Comparison of ENCODE assay signal across 16 cellular contexts in genomic region chr3:64176461-64176996, GRCh38. TPM values are rescaled to one million over a fixed set of nuclear protein-coding genes. Genes with fewer than 3 reads are reported as not detected.
A peak's percentile ranks its signal among the peaks of the same experiment; 100 is the strongest.
DNase-seq lines count a peak whose midpoint lies in the region; ATAC-seq lines count a peak whose summit lies in the region.
"Had no signal": no experiment of that assay in that cellular context is flagged by ENCODE, and none has a peak within 500 bp of the region (broad histone marks: within the 10 kb centered on the region; RNA-seq: fewer than 3 reads in every experiment).

No MANE protein-coding gene starts in this region.

- H2BK12ac ChIP-seq in mesenchymal stem cell (ENCODE audit: low read length in 2 of 2) = no peak overlapping the region

- H2AFZ ChIP-seq in mesenchymal stem cell (ENCODE audit: low read depth, low read length) = no peak overlapping the region
- H2AFZ ChIP-seq: neural progenitor cell had no signal

- H3K4me2 ChIP-seq in mesenchymal stem cell (ENCODE audit: low read length, poor library complexity, severe bottlenecking) = no peak overlapping the region
- H3K4me2 ChIP-seq: BLaER1, neural progenitor cell had no signal

- H3K4me3 ChIP-seq in mesenchymal stem cell (ENCODE audit: insufficient read depth in 1 of 2, low read depth in 1 of 2, low read length in 2 of 2) = no peak overlapping the region
- H3K4me3 ChIP-seq: BLaER1, neural progenitor cell had no signal

- no peak overlapping the region for H2AK5ac ChIP-seq in mesenchymal stem cell (ENCODE audit: low read length, severe bottlenecking)

- H3K27ac ChIP-seq in mesenchymal stem cell (ENCODE audit: low read length, poor library complexity, severe bottlenecking) = peak overlapping the region; percentile 21
- H3K27ac ChIP-seq: BLaER1, neural progenitor cell had no signal

- no peaks in the 10 kb centered on the region for H3K9me3 ChIP-seq in mesenchymal stem cell (ENCODE audit: control insufficient read depth, low read length)

- H3K79me1 ChIP-seq in mesenchymal stem cell (replicated peaks; ENCODE audit: low read length, poor library complexity, severe bottlenecking) = peaks cover 10% of the 10 kb centered on the region

- no peaks in the 10 kb centered on the region for H3K36me3 Mint-ChIP-seq in activated T-helper 17 cell treated with anti-CD3 and anti-CD28 coated beads, Interleukin-2, amount 50 U/mL, for 72 hours (ENCODE audit: low read depth)
- H3K36me3 Mint-ChIP-seq: neural progenitor cell had no signal

- H4K8ac ChIP-seq in mesenchymal stem cell (ENCODE audit: low read length) = no peak overlapping the region

- no peak overlapping the region for H3K9ac ChIP-seq in mesenchymal stem cell (ENCODE audit: low read length)
- H3K9ac ChIP-seq: BLaER1, neural progenitor cell had no signal

- H3K14ac ChIP-seq in mesenchymal stem cell (ENCODE audit: low read length in 2 of 2) = no peak overlapping the region

- peak; percentile 87 for ATAC-seq in GM18868 (IDR thresholded peaks at IDR 0.05; ENCODE audit: unreplicated experiment)
- ATAC-seq in HG03103 (IDR thresholded peaks at IDR 0.05; ENCODE audit: low read depth, unreplicated experiment) = peak; percentile 84
- peak; percentile 76 for ATAC-seq in activated T-helper 17 cell treated with anti-CD3 and anti-CD28 coated beads, Interleukin-2, amount 50 U/mL, for 72 hours (replicated peaks)
- no peak for ATAC-seq in GM21737 (IDR thresholded peaks at IDR 0.05; ENCODE audit: unreplicated experiment)

- no peak overlapping the region for H3K4ac ChIP-seq in mesenchymal stem cell (ENCODE audit: low read depth in 1 of 2, low read length in 2 of 2)

- peaks cover 20% of the 10 kb centered on the region for H3K27me3 Mint-ChIP-seq in activated T-helper 17 cell treated with anti-CD3 and anti-CD28 coated beads, Interleukin-2, amount 50 U/mL, for 72 hours

- H3K9me3 Mint-ChIP-seq in activated T-helper 17 cell treated with anti-CD3 and anti-CD28 coated beads, Interleukin-2, amount 50 U/mL, for 72 hours = no peaks in the 10 kb centered on the region

- H2BK5ac ChIP-seq in mesenchymal stem cell (ENCODE audit: low read depth, low read length, poor library complexity, severe bottlenecking) = no peak overlapping the region

- no peak overlapping the region for H4K91ac ChIP-seq in mesenchymal stem cell (ENCODE audit: low read length)

- no peak overlapping the region for H3K23ac ChIP-seq in mesenchymal stem cell (ENCODE audit: low read length in 2 of 2)

- no peaks in the 10 kb centered on the region for H3K27me3 ChIP-seq in mesenchymal stem cell (ENCODE audit: control insufficient read depth in 1 of 2, insufficient read depth in 1 of 2, low read length in 2 of 2)
- H3K27me3 ChIP-seq: BLaER1, neural progenitor cell had no signal

- H3K36me3 ChIP-seq in mesenchymal stem cell (ENCODE audit: control insufficient read depth in 1 of 2, insufficient read depth in 2 of 2, low read depth in 1 of 2, low read length in 2 of 2) = peaks cover 2 to 46% of the 10 kb centered on the region in 2 experiments
- H3K36me3 ChIP-seq: BLaER1, neural progenitor cell had no signal

- DNase-seq in mesenchymal stem cell (peak; percentile 33), occipital lobe (lab: John Stamatoyannopoulos, UW) (no peak), HT-29 (ENCODE audit: low spot score) (no peak)
- DNase-seq in activated CD4-positive, CD25-positive, alpha-beta regulatory T cell treated with anti-CD3 and anti-CD28 coated beads, Interleukin-2, amount 50 U/mL, for 72 hours = no peak
- DNase-seq: activated naive CD4-positive, alpha-beta T cell treated with anti-CD3 and anti-CD28 coated beads, Interleukin-2, amount 50 U/mL, for 16 hours; cerebellar nuclear complex; hypothalamus; NCI-H1436 treated with DMSO at 0.1 percent for 48 hours; NCI-H526 had no signal

- H3K4me3 Mint-ChIP-seq in activated T-helper 17 cell treated with anti-CD3 and anti-CD28 coated beads, Interleukin-2, amount 50 U/mL, for 72 hours = no peak overlapping the region
- H3K4me3 Mint-ChIP-seq: IgD-negative memory B cell, neural progenitor cell had no signal

- no peak overlapping the region for H2BK15ac ChIP-seq in mesenchymal stem cell (ENCODE audit: low read depth, poor library complexity, severe bottlenecking)

- no peak overlapping the region for H2BK120ac ChIP-seq in mesenchymal stem cell (ENCODE audit: low read depth, low read length)

- 50% methylated on average over 1 of the region's 4 CpGs for WGBS in mesenchymal stem cell

- no peaks in the 10 kb centered on the region for H3K4me1 Mint-ChIP-seq in activated T-helper 17 cell treated with anti-CD3 and anti-CD28 coated beads, Interleukin-2, amount 50 U/mL, for 72 hours
- H3K4me1 Mint-ChIP-seq: neural progenitor cell had no signal

- H3K27ac Mint-ChIP-seq in activated T-helper 17 cell treated with anti-CD3 and anti-CD28 coated beads, Interleukin-2, amount 50 U/mL, for 72 hours = no peak overlapping the region
- H3K27ac Mint-ChIP-seq: IgD-negative memory B cell, neural progenitor cell had no signal

- H3K4me1 ChIP-seq in mesenchymal stem cell (ENCODE audit: control insufficient read depth, insufficient read depth, low read depth, low read length) = peaks cover 2% of the 10 kb centered on the region
- H3K4me1 ChIP-seq: BLaER1, neural progenitor cell had no signal

- no peak overlapping the region for H3K18ac ChIP-seq in mesenchymal stem cell (ENCODE audit: low read depth in 1 of 2, low read length in 2 of 2)

RNA-seq across cellular contexts. Expression of gene PRICKLE2, which starts 48.7 kb away (rescaled TPM):
- total RNA-seq in activated T-helper 17 cell treated with anti-CD3 and anti-CD28 coated beads, Interleukin-2, amount 50 U/mL, for 72 hours = not detected
- 17.0 TPM for polyA plus RNA-seq in mesenchymal stem cell (2013, experiment 1 of 2)
- polyA plus RNA-seq in mesenchymal stem cell (2013, experiment 2 of 2) = 16.9 TPM
- total RNA-seq in occipital lobe = 87.5 TPM
- total RNA-seq in HT-29 (2014; rRNA removed; shearing (Covaris generic)) = under 0.01 and 0.34 TPM in 2 replicates

Comparison
In these comparisons a context has a peak if more than half of its experiments do, and no peak if none do; other contexts are left out.
1. RNA of gene PRICKLE2, which starts 48.7 kb away (total RNA-seq): 87.5 TPM in occipital lobe (single experiment); not detected in activated T-helper 17 cell treated with anti-CD3 and anti-CD28 coated beads, Interleukin-2, amount 50 U/mL, for 72 hours and under 0.01 to 0.34 TPM in HT-29; every median in the first group is over 10 times any median in the second.